In the genomic region with DNA sequence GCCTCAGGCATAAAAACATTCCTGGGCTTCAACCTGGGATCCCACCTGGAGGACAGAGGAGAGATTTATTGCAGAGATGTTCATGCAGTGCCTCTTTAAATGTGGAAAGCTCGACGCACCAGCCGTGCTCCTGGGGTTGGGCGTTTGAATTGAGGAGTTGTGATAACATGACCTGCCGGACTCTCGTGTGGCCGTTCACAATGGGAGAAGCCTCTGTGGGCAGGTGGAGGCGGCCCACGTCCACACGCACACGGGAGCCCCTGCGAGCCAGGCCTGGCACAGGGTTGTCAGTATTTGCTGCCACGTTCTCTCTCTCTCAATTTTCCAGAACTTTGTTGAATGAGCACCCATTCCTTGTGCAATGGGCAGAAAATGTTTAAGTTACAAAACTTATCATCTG, we compare ENCODE assay signal across 16 cellular contexts. TPM values are rescaled to one million over a fixed set of nuclear protein-coding genes. Genes with fewer than 3 reads are reported as not detected.
DNase-seq lines count a peak whose midpoint lies in the region; ATAC-seq, FAIRE-seq and TF ChIP-seq lines count a peak whose summit lies in the region.
"Had no signal": no experiment of that assay in that cellular context is flagged by ENCODE, and none has a peak within 500 bp of the region (broad histone marks: within the 10 kb centered on the region; RNA-seq: fewer than 3 reads in every experiment).

No MANE protein-coding gene starts in this region.

- DNase-seq in mammary epithelial cell (no peak), keratinocyte (ENCODE audit: low read depth, low spot score) (no peak), SHP77 (lab: John Stamatoyannopoulos, UW) (no peak), NCI-H1092 treated with DMSO at 0.1 percent for 48 hours (lab: John Stamatoyannopoulos, UW) (no peak)
- DNase-seq: activated CD4-positive, alpha-beta T cell treated with anti-CD3 and anti-CD28 coated beads, Interleukin-2, amount 10 ng/mL, durations not matched to agents 7 days and 5 days; activated T-cell treated with anti-CD3 and anti-CD28 coated beads, Interleukin-2, amount 50 U/mL, for 72 hours; Calu3; NCI-H187 treated with DMSO at 0.1 percent for 48 hours; occipital lobe; RPMI8226; T1000 had no signal

- no peaks in the 10 kb centered on the region for H3K9me3 ChIP-seq in mammary epithelial cell (replicated peaks; ENCODE audit: insufficient read depth, low read length)
- H3K9me3 ChIP-seq in keratinocyte (ENCODE audit: control insufficient read depth, low read depth, low read length) = no peaks in the 10 kb centered on the region
- no peaks in the 10 kb centered on the region for H3K9me3 ChIP-seq in skeletal muscle tissue (ENCODE audit: control insufficient read depth in 3 of 3, low read length in 3 of 3)

- H3K9ac ChIP-seq in mammary epithelial cell (ENCODE audit: insufficient read depth, low read length) = no peak overlapping the region
- H3K9ac ChIP-seq in keratinocyte (ENCODE audit: control insufficient read depth, extremely low read depth, insufficient read depth, low read length) = no peak overlapping the region
- peak overlapping the region in 2 of 3 donors; percentile 33 to 62 for H3K9ac ChIP-seq in skeletal muscle tissue (ENCODE audit: low read depth in 1 of 3, low read length in 3 of 3)

- H3K36me3 ChIP-seq in ACC112 (ENCODE audit: insufficient read depth, low read length) (peaks cover 5% of the 10 kb centered on the region; the same call in 1 of the 2 replicates), mammary epithelial cell (ENCODE audit: insufficient read depth, low read length) (peaks cover 18% of the 10 kb centered on the region), keratinocyte (ENCODE audit: control insufficient read depth in 2 of 2, extremely low read depth in 1 of 2, insufficient read depth in 2 of 2, low read length in 2 of 2) (peaks cover 15 to 77% of the 10 kb centered on the region in 2 experiments), skeletal muscle tissue (ENCODE audit: control insufficient read depth in 3 of 3, insufficient read depth in 3 of 3, low read length in 3 of 3) (peaks cover 15 to 29% (median 27%) of the 10 kb centered on the region in 3 donors)

- H3K4me3 ChIP-seq in ACC112 (ENCODE audit: low read depth, low read length) = no peak overlapping the region
- H3K4me3 ChIP-seq in mammary epithelial cell (replicated peaks in 1 of 3; ENCODE audit: insufficient read depth in 1 of 3, low read depth in 2 of 3, low read length in 3 of 3) = no peak overlapping the region
- no peak overlapping the region for H3K4me3 ChIP-seq in keratinocyte (ENCODE audit: control insufficient read depth in 2 of 3, extremely low read depth in 1 of 3, insufficient read depth in 2 of 3, low read depth in 1 of 3, low read length in 3 of 3)
- no peak overlapping the region for H3K4me3 ChIP-seq in skeletal muscle tissue (ENCODE audit: low read length in 3 of 3)

- no peak for FAIRE-seq in keratinocyte (lab: Jason Lieb, UNC)
- FAIRE-seq: GM19239 had no signal

- H3K27ac ChIP-seq in ACC112 (ENCODE audit: low read depth, low read length) (peak overlapping the region; percentile 92), mammary epithelial cell (ENCODE audit: insufficient read depth, low read depth, low read length) (peak overlapping the region; percentile 14), keratinocyte (ENCODE audit: control insufficient read depth, insufficient read depth, low read length) (peak overlapping the region; percentile 80), skeletal muscle tissue (ENCODE audit: low read depth, low read length) (peak overlapping the region; percentile 96)

- no peaks in the 10 kb centered on the region for H3K27me3 ChIP-seq in ACC112 (ENCODE audit: insufficient read depth, low read length)
- no peaks in the 10 kb centered on the region for H3K27me3 ChIP-seq in mammary epithelial cell (ENCODE audit: insufficient read depth, low read length)
- H3K27me3 ChIP-seq in keratinocyte (ENCODE audit: control insufficient read depth, extremely low read depth, insufficient read depth, low read length) = no peaks in the 10 kb centered on the region
- H3K27me3 ChIP-seq in skeletal muscle tissue (ENCODE audit: control insufficient read depth in 3 of 3, insufficient read depth in 3 of 3, low read length in 3 of 3) = no peaks in the 10 kb centered on the region

- in situ Hi-C loops in mammary epithelial cell (cut with MboI; ENCODE audit: low sequenced_read_pairs in 2 of 2) = no loop called here

- no peak for ATAC-seq in GM21423 (IDR thresholded peaks at IDR 0.05; ENCODE audit: unreplicated experiment)
- ATAC-seq in HG03045 (IDR thresholded peaks at IDR 0.05; ENCODE audit: unreplicated experiment) = no peak
- ATAC-seq: activated T-cell treated with anti-CD3 and anti-CD28 coated beads, Interleukin-2, amount 50 U/mL, for 72 hours had no signal

- peaks cover 3% of the 10 kb centered on the region for H4K20me1 ChIP-seq in mammary epithelial cell (ENCODE audit: insufficient read depth, low read length)
- peaks cover 70% of the 10 kb centered on the region for H4K20me1 ChIP-seq in keratinocyte (ENCODE audit: control insufficient read depth, extremely low read depth, insufficient read depth, low read length)

- H2AFZ ChIP-seq in ACC112 (ENCODE audit: low read length, unreplicated experiment) = no peak overlapping the region
- no peak overlapping the region for H2AFZ ChIP-seq in mammary epithelial cell (ENCODE audit: low read depth, low read length)
- H2AFZ ChIP-seq in keratinocyte (ENCODE audit: control insufficient read depth, low read length) = no peak overlapping the region

- TF ChIP-seq CTCF in mammary epithelial cell (conservative IDR thresholded peaks at IDR 0.05 in 1 of 2, IDR thresholded peaks at IDR 0.05 in 1 of 2; ENCODE audit: extremely low read depth in 1 of 2, insufficient read depth in 1 of 2, low read depth in 1 of 2, low read length in 2 of 2) (no peak), keratinocyte (optimal IDR thresholded peaks at IDR 0.05 in 1 of 3, IDR thresholded peaks at IDR 0.05 in 1 of 3, conservative IDR thresholded peaks at IDR 0.05 in 1 of 3; ENCODE audit: extremely low read depth in 1 of 3, insufficient read depth in 2 of 3, low read length in 3 of 3) (no peak)

- H3K79me2 ChIP-seq in ACC112 (ENCODE audit: control insufficient read depth, insufficient read depth, low read length, unreplicated experiment) = peaks cover 94% of the 10 kb centered on the region
- peaks cover 97% of the 10 kb centered on the region for H3K79me2 ChIP-seq in mammary epithelial cell (ENCODE audit: insufficient read depth, low read length)
- peaks cover 94% of the 10 kb centered on the region for H3K79me2 ChIP-seq in keratinocyte (ENCODE audit: control insufficient read depth, insufficient read depth, low read length)

- peaks cover 4% of the 10 kb centered on the region for H3K9me1 ChIP-seq in keratinocyte (ENCODE audit: control insufficient read depth, extremely low read depth, insufficient read depth, low read length)

- BruUV-seq in mammary epithelial cell (replicated peaks; lab: Mats Ljungman, UMichigan) = no TSS peak

- CTCF ChIA-PET in mammary epithelial cell (lab: Charles Lee; ENCODE audit: low non-redundant PET) = no interaction called here

- H3K4me1 ChIP-seq in ACC112 (ENCODE audit: control insufficient read depth, insufficient read depth, low read length, unreplicated experiment) = peaks cover 46% of the 10 kb centered on the region
- peaks cover 81% of the 10 kb centered on the region for H3K4me1 ChIP-seq in mammary epithelial cell (ENCODE audit: insufficient read depth, low read length)
- peaks cover 50% of the 10 kb centered on the region for H3K4me1 ChIP-seq in keratinocyte (ENCODE audit: control insufficient read depth, extremely low read depth, insufficient read depth, low read length)
- peaks cover 91 to 98% (median 97%) of the 10 kb centered on the region in 3 donors for H3K4me1 ChIP-seq in skeletal muscle tissue (ENCODE audit: control insufficient read depth in 3 of 3, insufficient read depth in 3 of 3, low read length in 3 of 3)

- 44% methylated on average over 12 of the region's 13 CpGs for WGBS in mammary epithelial cell (ENCODE audit: low coverage, missing lambda C conversion rate)

- intact Hi-C loops in mammary epithelial cell (cut with micrococcal nuclease) = no loop called here

- H3K4me2 ChIP-seq in mammary epithelial cell (ENCODE audit: insufficient read depth, low read depth, low read length) = peak overlapping the region; percentile 30
- peak overlapping the region; percentile 5 for H3K4me2 ChIP-seq in keratinocyte (ENCODE audit: control insufficient read depth, extremely low read depth, insufficient read depth, low read depth, low read length)

- dilution Hi-C loops in mammary epithelial cell (cut with HindIII; ENCODE audit: low sequenced_read_pairs) = no loop called here
- dilution Hi-C loops in keratinocyte (cut with MboI; ENCODE audit: extremely low pct_ligation_motif_present, low sequenced_read_pairs) = no loop called here

RNA-seq across cellular contexts. Expression of a gene that starts 58.3 kb away (rescaled TPM):
- total RNA-seq in mammary epithelial cell (10 to 100 TPM; 10.3 to 15.5 TPM), skeletal muscle tissue (18.8 TPM)
- polyA plus RNA-seq in mammary epithelial cell (7.4 TPM), keratinocyte (3.8 to 5.7 TPM (median 4.9 TPM) in 3 replicates)
- polyA minus RNA-seq in mammary epithelial cell (46.3 TPM), keratinocyte (7.1 to 18.8 TPM (median 10.4 TPM) in 3 replicates)
- polyA plus RNA-seq in keratinocyte (2011; ENCODE audit: low read depth) = 3.0 TPM
- 4.3 and 5.2 TPM in 2 replicates for polyA plus RNA-seq in keratinocyte (2011; cell fraction: cytosol; rRNA removed)
- polyA plus RNA-seq in keratinocyte (2011; cell fraction: nucleus; rRNA removed) = 5.7 TPM in 2 replicates
- polyA plus RNA-seq in keratinocyte (2012; ENCODE audit: low replicate concordance) = 5.0 and 6.3 TPM in 2 replicates
- polyA minus RNA-seq in keratinocyte (2011; cell fraction: cytosol; rRNA and poly(A)+ RNA removed) = 10.7 TPM
- 8.8 and 9.4 TPM in 2 replicates for polyA minus RNA-seq in keratinocyte (2011; cell fraction: nucleus; rRNA and poly(A)+ RNA removed)

Comparison
In these comparisons a context has a peak if more than half of its experiments do, and no peak if none do; other contexts are left out.
1. H3K27ac ChIP-seq: peak in every context shown above with its lines; median percentile 96 in skeletal muscle tissue; 92 in ACC112; 80 in keratinocyte; 14 in mammary epithelial cell.
2. H3K9ac ChIP-seq: peak in skeletal muscle tissue (2 of 3); none in mammary epithelial cell (single experiment) and keratinocyte (single experiment).